ENCODE assay signal across 8 cellular contexts in genomic region chr12:43758247-43758727, GRCh38. TPM values are rescaled to one million over a fixed set of nuclear protein-coding genes. Genes with fewer than 3 reads are reported as not detected.
DNase-seq lines count a peak whose midpoint lies in the region; ATAC-seq lines count a peak whose summit lies in the region.

No MANE protein-coding gene starts in this region.

- no peaks in the 10 kb centered on the region for H3K27me3 ChIP-seq in CD8-positive, alpha-beta memory T cell (ENCODE audit: insufficient read depth, low read length, poor library complexity, severe bottlenecking)
- H3K27me3 ChIP-seq in adipocyte (replicated peaks; ENCODE audit: control insufficient read depth, insufficient read depth, low read length) (no peaks in the 10 kb centered on the region), right cardiac atrium (ENCODE audit: control insufficient read depth, insufficient read depth) (no peaks in the 10 kb centered on the region)

- CTCF ChIA-PET in CD8-positive, alpha-beta memory T cell (lab: Charles Lee): interaction anchor here (1.0 to 2.3 kb wide), 6 partner anchors 9 to 124 kb away, joined by 3 to 15 read pairs (median 4); partner anchors contain the start of gene TWF1

- H3K9me3 ChIP-seq in CD8-positive, alpha-beta memory T cell (ENCODE audit: low read length): no peaks in the 10 kb centered on the region
- H3K9me3 ChIP-seq in adipocyte (ENCODE audit: control insufficient read depth, low read length): no peaks in the 10 kb centered on the region
- no peaks in the 10 kb centered on the region for H3K9me3 ChIP-seq in right cardiac atrium (ENCODE audit: control insufficient read depth, low read length)

- intact Hi-C loops in right cardiac atrium (cut with DNase I): no loop called here

- peak overlapping the region; percentile 94 to 99 (median 98) for H3K4me3 Mint-ChIP-seq in CD8-positive, alpha-beta memory T cell

- peak overlapping the region; percentile 89 for H3K9ac ChIP-seq in adipocyte (ENCODE audit: low read length)

- peaks cover 3% of the 10 kb centered on the region for H3K36me3 ChIP-seq in CD8-positive, alpha-beta memory T cell (ENCODE audit: insufficient read depth, low read length)
- H3K36me3 ChIP-seq in adipocyte (ENCODE audit: control insufficient read depth, insufficient read depth, low read length, severe bottlenecking): peaks cover 10% of the 10 kb centered on the region

- H3K27ac ChIP-seq in CD8-positive, alpha-beta memory T cell (ENCODE audit: low read depth, low read length): peak overlapping the region; percentile 93
- peak overlapping the region; percentile 52 for H3K27ac ChIP-seq in right cardiac atrium (ENCODE audit: low read length)

- POLR2A ChIA-PET in CD8-positive, alpha-beta memory T cell (lab: Charles Lee): interaction anchor here (1.7 to 2.4 kb wide), 2 partner anchors 48 to 77 kb away, joined by 8 to 30 read pairs; partner anchors contain the start of genes TMEM117 and TWF1

- peaks cover 0 to 2% of the 10 kb centered on the region in 2 donors for H3K27me3 Mint-ChIP-seq in CD8-positive, alpha-beta memory T cell

- peak overlapping the region; percentile 63 for H3K4me3 ChIP-seq in CD8-positive, alpha-beta memory T cell (ENCODE audit: low read length)
- H3K4me3 ChIP-seq in adipocyte (ENCODE audit: low read length): peak overlapping the region; percentile 90
- H3K4me3 ChIP-seq in right cardiac atrium (ENCODE audit: low read length): peak overlapping the region; percentile 73

- WGBS in right cardiac atrium: under 1% methylated on average over 18 of the region's 18 CpGs

- ATAC-seq in GM21528 (IDR thresholded peaks at IDR 0.05; ENCODE audit: low FRiP score, unreplicated experiment) (peak; percentile 0), right cardiac atrium (peak; percentile 32 to 53)

- H3K9me3 Mint-ChIP-seq in CD8-positive, alpha-beta memory T cell: no peaks in the 10 kb centered on the region

- H3K27ac Mint-ChIP-seq in CD8-positive, alpha-beta memory T cell: peak overlapping the region; percentile 98 to 100 (median 99)

- H3K4me1 ChIP-seq in CD8-positive, alpha-beta memory T cell (ENCODE audit: insufficient read depth, low read length): peaks cover 46% of the 10 kb centered on the region
- peaks cover 21% of the 10 kb centered on the region for H3K4me1 ChIP-seq in adipocyte (ENCODE audit: control insufficient read depth, insufficient read depth, low read length)
- H3K4me1 ChIP-seq in right cardiac atrium (ENCODE audit: control insufficient read depth, insufficient read depth, low read length): peaks cover 2% of the 10 kb centered on the region

- DNase-seq in CD8-positive, alpha-beta memory T cell: no peak
- peak; percentile 15 for DNase-seq in MV-4-11 (lab: John Stamatoyannopoulos, UW)
- peak; percentile 64 for DNase-seq in adipocyte (ENCODE audit: low read depth)
- DNase-seq in right cardiac atrium: peak in 2 of 3 donors; percentile 38 to 40
- peak; percentile 33 for DNase-seq in renal cortical epithelial cell (ENCODE audit: low read depth)
- DNase-seq in effector CD8-positive, alpha-beta T cell (lab: John Stamatoyannopoulos, UW): no peak
- DNase-seq in activated CD4-positive, alpha-beta T cell treated with anti-CD3 and anti-CD28 coated beads for 4 hours: no peak

- peaks cover 75 to 92% (median 89%) of the 10 kb centered on the region in 3 donors for H3K4me1 Mint-ChIP-seq in CD8-positive, alpha-beta memory T cell

- H3K36me3 Mint-ChIP-seq in CD8-positive, alpha-beta memory T cell: peaks cover 8 to 32% (median 12%) of the 10 kb centered on the region in 3 donors

RNA-seq across cellular contexts. Expression of gene PUS7L, which starts 0.3 kb away (rescaled TPM):
- 10 to 100 TPM; 17.8 to 21.4 TPM for total RNA-seq in CD8-positive, alpha-beta memory T cell
- polyA plus RNA-seq in CD8-positive, alpha-beta memory T cell: 26.3 TPM
- 10 to 100 TPM in 1 of 4 donors, 1 to 10 TPM in 3; 8.7 to 11.6 (median 9.3) TPM for total RNA-seq in right cardiac atrium
- polyA plus RNA-seq in right cardiac atrium: 1.8 TPM
- 27.1 and 31.3 TPM in 2 replicates for total RNA-seq in renal cortical epithelial cell

RNA-seq across cellular contexts. Expression of gene IRAK4, which starts 0.5 kb away (rescaled TPM):
- 10 to 100 TPM; 23.6 to 25.7 TPM for total RNA-seq in CD8-positive, alpha-beta memory T cell
- 27.3 TPM for polyA plus RNA-seq in CD8-positive, alpha-beta memory T cell
- total RNA-seq in right cardiac atrium: 10 to 100 TPM in 1 of 4 donors, 1 to 10 TPM in 3; 8.2 to 12.9 (median 8.8) TPM
- 4.8 TPM for polyA plus RNA-seq in right cardiac atrium
- 19.4 and 19.9 TPM in 2 replicates for total RNA-seq in renal cortical epithelial cell

RNA-seq across cellular contexts. Expression of gene TWF1, which starts 47.8 kb away (rescaled TPM):
- 10 to 100 TPM; 29.7 to 32.1 TPM for total RNA-seq in CD8-positive, alpha-beta memory T cell
- 13.9 TPM for polyA plus RNA-seq in CD8-positive, alpha-beta memory T cell
- total RNA-seq in right cardiac atrium: 10 to 100 TPM; 13.0 to 30.5 (median 20.1) TPM
- 14.3 TPM for polyA plus RNA-seq in right cardiac atrium
- 155 and 335 TPM in 2 replicates for total RNA-seq in renal cortical epithelial cell

Comparison
In these comparisons a context has a peak if more than half of its experiments do, and no peak if none do; other contexts are left out.
1. DNase-seq: peak in MV-4-11 (single experiment), adipocyte (single experiment), right cardiac atrium (2 of 3) and renal cortical epithelial cell (single experiment); none in CD8-positive, alpha-beta memory T cell (0 of 5), effector CD8-positive, alpha-beta T cell (single experiment) and activated CD4-positive, alpha-beta T cell treated with anti-CD3 and anti-CD28 coated beads for 4 hours (0 of 2).
2. Peak in every context shown above with its lines, with median percentiles within 50 percentile points of each other: H3K4me3 ChIP-seq.